8 cellular contexts compared by ENCODE assay signal in genomic region chr22:35299717-35300497, GRCh38. TPM values are rescaled to one million over a fixed set of nuclear protein-coding genes. Genes with fewer than 3 reads are reported as not detected.
DNase-seq lines count a peak whose midpoint lies in the region; ATAC-seq, FAIRE-seq and TF ChIP-seq lines count a peak whose summit lies in the region.

Gene TOM1 (plus strand): TSS chr22:35299894. CDS start chr22:35299929, 35 bp downstream.

- peak; percentile 88 to 95 for TF ChIP-seq POLR2A in HepG2 (IDR thresholded peaks at IDR 0.05; ENCODE audit: insufficient read depth in 1 of 2, low read depth in 2 of 2, low read length in 2 of 2)

- ATAC-seq in GM19397 (IDR thresholded peaks at IDR 0.05; ENCODE audit: unreplicated experiment) (peak; percentile 97), HG03571 (IDR thresholded peaks at IDR 0.05; ENCODE audit: unreplicated experiment) (peak; percentile 94), HepG2 (peak; percentile 96)

- peaks cover 24% of the 10 kb centered on the region for H3K79me2 ChIP-seq in HepG2 (ENCODE audit: insufficient read depth, low read length)

- TSS peak; percentile 75 for BruUV-seq in HepG2 (replicated peaks; lab: Mats Ljungman, UMichigan)

- TF ChIP-seq CTCF in C4-2B (conservative IDR thresholded peaks at IDR 0.05): no peak
- no peak; the same call in 1 of the 2 replicates for TF ChIP-seq CTCF in HepG2 (CRISPR knock-in tag; IDR thresholded peaks at IDR 0.05)

- H4K20me1 ChIP-seq in HepG2 (ENCODE audit: insufficient read depth, low read length): no peaks in the 10 kb centered on the region

- H3K27ac ChIP-seq in C4-2B (peak within 1 kb of the TSS; percentile 69), HepG2 (ENCODE audit: extremely low read length, insufficient read depth, low read length) (peak within 1 kb of the TSS; percentile 91)

- H3K36me3 ChIP-seq in HepG2 (replicated peaks in 1 of 2; ENCODE audit: control insufficient read depth in 1 of 2, insufficient read depth in 2 of 2, low read length in 2 of 2): peaks cover 4 to 16% of the 10 kb centered on the region in 2 experiments; a peak in 3 of 5 replicates

- intact Hi-C loops in HepG2 (cut with micrococcal nuclease; ENCODE audit: unreplicated experiment): no loop called here

- H2AFZ ChIP-seq in HepG2 (ENCODE audit: low read length): no peak within 1 kb of the TSS

- in situ Hi-C loops in HepG2 (cut with HindIII; ENCODE audit: extremely low pct_ligation_motif_present, low pct_unique_long_range_greater_than_20kb): no loop called here

- H3K4me2 ChIP-seq in HepG2 (ENCODE audit: low read depth, low read length): peak within 1 kb of the TSS; percentile 88

- H3K27me3 ChIP-seq in HepG2 (ENCODE audit: control insufficient read depth in 1 of 2, insufficient read depth in 2 of 2, low read length in 2 of 2): no peaks in the 10 kb centered on the region; a peak in 1 of 5 replicates

- POLR2A ChIA-PET in HepG2 (lab: Yijun Ruan, JAX): interaction anchor here (0.5 to 4.6 kb wide), 23 partner anchors 9 to 1182 kb away, joined by 3 to 126 read pairs (median 4); partner anchors contain the start of genes HMGXB4, RBFOX2 and TXN2

- 0% methylated on average over 1 of the region's 59 CpGs for WGBS in HepG2 (ENCODE audit: low lambda C conversion rate)

- CTCF ChIA-PET in HepG2 (lab: Yijun Ruan, JAX; ENCODE audit: low intra/inter-chr PET ratio, low total read pairs): no interaction called here

- H3K4me3 ChIP-seq in HepG2 (replicated peaks in 1 of 3; ENCODE audit: insufficient read depth in 1 of 3, low read depth in 2 of 3, low read length in 3 of 3): peak within 1 kb of the TSS; percentile 73 to 90 (median 76)

- H3K9ac ChIP-seq in HepG2 (ENCODE audit: insufficient read depth, low read depth, low read length): peak within 1 kb of the TSS; percentile 94

- DNase-seq in NCI-H82 (lab: John Stamatoyannopoulos, UW) (peak; percentile 98), dermis microvascular lymphatic vessel endothelial cell (ENCODE audit: low read depth in 2 of 2) (peak; percentile 100), HepG2 (ENCODE audit: low spot score) (peak; percentile 97)
- DNase-seq in activated CD4-positive, alpha-beta T cell treated with anti-CD3 and anti-CD28 coated beads, Interleukin-2, amount 50 U/mL, for 48 hours: peak; percentile 96 to 97
- DNase-seq in stimulated activated CD4-positive, alpha-beta T cell treated with anti-CD3 and anti-CD28 coated beads, Interleukin-4, amount 100 ng/mL, for 1 hour: peak; percentile 99

- FAIRE-seq in HepG2 (lab: Jason Lieb, UNC): peak; percentile 87

- no peak; the same call in 1 of the 2 replicates for TF ChIP-seq RAD21 in HepG2 (CRISPR knock-in tag; IDR thresholded peaks at IDR 0.05)

- peaks cover 37% of the 10 kb centered on the region for H3K4me1 ChIP-seq in HepG2 (ENCODE audit: insufficient read depth, low read length)

- H3K9me3 ChIP-seq in HepG2 (ENCODE audit: low read length): no peaks in the 10 kb centered on the region

- TF ChIP-seq EP300 in HepG2 (IDR thresholded peaks at IDR 0.05; ENCODE audit: low read depth in 2 of 2, low read length in 2 of 2) (no peak; a peak in 1 of 4 replicates), HepG2 (CRISPR knock-in tag; IDR thresholded peaks at IDR 0.05; ENCODE audit: borderline replicate concordance) (0 out of 2 replicates have a peak, but pooled peaks have one; percentile 8)

TF ChIP-seq in HepG2, 621 proteins besides CTCF, POLR2A, EP300 and RAD21 (continues in another document):
- no peak for TF ChIP-seq MBD4 (IDR thresholded peaks at IDR 0.05; ENCODE audit: borderline replicate concordance, low read length)
- peak; percentile 51; the same call in 1 of the 2 replicates for TF ChIP-seq ZNF746 (CRISPR knock-in tag; IDR thresholded peaks at IDR 0.05)
- TF ChIP-seq MXD4 (CRISPR knock-in tag; IDR thresholded peaks at IDR 0.05): peak; percentile 87; the same call in 1 of the 2 replicates
- TF ChIP-seq ZNF883 (CRISPR knock-in tag; IDR thresholded peaks at IDR 0.05; ENCODE audit: not compliant biosample characterization): peak; percentile 64
- no peak for TF ChIP-seq REL (CRISPR knock-in tag; conservative IDR thresholded peaks at IDR 0.05)
- no peak for TF ChIP-seq RFXAP (CRISPR knock-in tag; IDR thresholded peaks at IDR 0.05; ENCODE audit: borderline replicate concordance)
- peak; percentile 22; the same call in 1 of the 2 replicates for TF ChIP-seq ZBED4 (CRISPR knock-in tag; IDR thresholded peaks at IDR 0.05; ENCODE audit: borderline replicate concordance)
- TF ChIP-seq ZNF616 (CRISPR knock-in tag; IDR thresholded peaks at IDR 0.05; ENCODE audit: low read depth): no peak
- TF ChIP-seq ZNF513 (CRISPR knock-in tag; conservative IDR thresholded peaks at IDR 0.05): no peak
- peak; percentile 17; the same call in 1 of the 2 replicates for TF ChIP-seq ZBTB26 (CRISPR knock-in tag; IDR thresholded peaks at IDR 0.05; ENCODE audit: borderline replicate concordance)

RNA-seq across cellular contexts. Expression of gene TOM1, which starts in this region (rescaled TPM):
- total RNA-seq in dermis microvascular lymphatic vessel endothelial cell (16.6 and 38.9 TPM in 2 replicates), HepG2 (2016; rRNA removed; fragmentation: Illumina TruSeq; extraction: Trizol) (26.0 and 30.8 TPM in 2 replicates)
- 8.2 and 8.9 TPM in 2 replicates for total RNA-seq in HepG2 (2016; cell fraction: cytosol; rRNA removed; fragmentation: Illumina TruSeq; extraction: Trizol; ENCODE audit: low read depth)
- 27.3 and 37.6 TPM in 2 replicates for total RNA-seq in HepG2 (2016; cell fraction: insoluble cytoplasmic fraction; rRNA removed; fragmentation: Illumina TruSeq; extraction: Trizol)
- 14.9 and 15.6 TPM in 2 replicates for total RNA-seq in HepG2 (2016; cell fraction: membrane; rRNA removed; fragmentation: Illumina TruSeq; extraction: Trizol)
- 23.1 and 32.7 TPM in 2 replicates for total RNA-seq in HepG2 (2016; cell fraction: nucleus; rRNA removed; fragmentation: Illumina TruSeq; extraction: Trizol)
- polyA plus RNA-seq in HepG2 (2011; rRNA removed): 87.3 and 109 TPM in 2 replicates
- polyA plus RNA-seq in HepG2 (2011; cell fraction: cytosol; rRNA removed): 88.6 and 94.3 TPM in 2 replicates
- polyA plus RNA-seq in HepG2 (2011; cell fraction: nucleus; rRNA removed): 114 and 120 TPM in 2 replicates
- 46.6 and 59.1 TPM in 2 replicates for polyA plus RNA-seq in HepG2 (2012)
- polyA plus RNA-seq in HepG2 (2016; cell fraction: cytosol; fragmentation: Illumina TruSeq; extraction: Trizol; ENCODE audit: low read depth): 7.6 and 7.8 TPM in 2 replicates
- polyA plus RNA-seq in HepG2 (2016; cell fraction: insoluble cytoplasmic fraction; fragmentation: Illumina TruSeq; extraction: Trizol; ENCODE audit: low read depth): 26.3 and 33.2 TPM in 2 replicates
- 11.4 and 13.9 TPM in 2 replicates for polyA plus RNA-seq in HepG2 (2016; cell fraction: membrane; fragmentation: Illumina TruSeq; extraction: Trizol; ENCODE audit: low read depth)
- polyA plus RNA-seq in HepG2 (2016; cell fraction: nucleus; fragmentation: Illumina TruSeq; extraction: Trizol; ENCODE audit: insufficient read depth, low read depth): 40.8 and 47.0 TPM in 2 replicates
- polyA minus RNA-seq in HepG2 (2011; rRNA and poly(A)+ RNA removed; ENCODE audit: low replicate concordance): 56.0 and 249 TPM in 2 replicates
- polyA minus RNA-seq in HepG2 (2011; cell fraction: cytosol; rRNA and poly(A)+ RNA removed): 41.1 and 54.6 TPM in 2 replicates
- polyA minus RNA-seq in HepG2 (2011; cell fraction: nucleus; rRNA and poly(A)+ RNA removed): 59.4 and 74.8 TPM in 2 replicates

Comparison
In these comparisons a context has a peak if more than half of its experiments do, and no peak if none do; other contexts are left out.
1. Peak in every context shown above with its lines: DNase-seq, ATAC-seq, H3K4me3 ChIP-seq and H3K27ac ChIP-seq.